Comparison of ENCODE assay signal across 8 cellular contexts in genomic region chr11:114774599-114775365, GRCh38.
DNase-seq lines count a peak whose midpoint lies in the region; TF ChIP-seq lines count a peak whose summit lies in the region.

No MANE protein-coding gene starts in this region.

- H3K27ac ChIP-seq in OCI-LY3 (ENCODE audit: low read length): no peak overlapping the region
- H3K27ac ChIP-seq in neural cell (ENCODE audit: low read length): no peak overlapping the region
- no peak overlapping the region for H3K27ac ChIP-seq in tibial nerve

- no peak for TF ChIP-seq POLR2A in tibial nerve (IDR thresholded peaks at IDR 0.05)

- H3K9me2 ChIP-seq in neural cell (ENCODE audit: insufficient read depth, low read length): no peaks in the 10 kb centered on the region

- H3K36me3 ChIP-seq in OCI-LY3 (replicated peaks; ENCODE audit: low read depth, low read length) (no peaks in the 10 kb centered on the region), neural cell (ENCODE audit: insufficient read depth, low read length) (no peaks in the 10 kb centered on the region), tibial nerve (no peaks in the 10 kb centered on the region)

- peak; percentile 98 for TF ChIP-seq RAD21 in neural cell (conservative IDR thresholded peaks at IDR 0.05)

- H3K4me2 ChIP-seq in OCI-LY3 (ENCODE audit: low read length): peak overlapping the region; percentile 24; the same call in 1 of the 2 replicates
- no peak overlapping the region for H3K4me2 ChIP-seq in neural cell (ENCODE audit: low read length)

- TF ChIP-seq EP300 in neural cell (conservative IDR thresholded peaks at IDR 0.05; ENCODE audit: poor library complexity, severe bottlenecking) (no peak), tibial nerve (IDR thresholded peaks at IDR 0.05) (no peak)

- DNase-seq in NCI-H1436 (lab: John Stamatoyannopoulos, UW) (peak; percentile 64), NCI-H1436 treated with DMSO at 0.1 percent for 48 hours (lab: John Stamatoyannopoulos, UW) (no peak), HuH-7.5 (ENCODE audit: low spot score) (peak; percentile 20), epithelial cell of proximal tubule (ENCODE audit: low read depth) (no peak), tibial nerve (ENCODE audit: low spot score in 2 of 2) (no peak)
- no peak for DNase-seq in effector CD4-positive, alpha-beta T cell

- no peaks in the 10 kb centered on the region for H3K9me3 ChIP-seq in OCI-LY3 (ENCODE audit: insufficient read depth, low read length)
- no peaks in the 10 kb centered on the region for H3K9me3 ChIP-seq in neural cell (ENCODE audit: low read length)
- no peaks in the 10 kb centered on the region for H3K9me3 ChIP-seq in tibial nerve

- H3F3A ChIP-seq in neural cell (ENCODE audit: insufficient read depth, low read length, poor library complexity, severe bottlenecking): no peaks in the 10 kb centered on the region

- H3K79me2 ChIP-seq in OCI-LY3 (ENCODE audit: low read length) (no peaks in the 10 kb centered on the region), neural cell (replicated peaks; ENCODE audit: insufficient read depth, low read length) (no peaks in the 10 kb centered on the region)

- no peak overlapping the region for H3K4me3 ChIP-seq in OCI-LY3 (ENCODE audit: low read length)
- H3K4me3 ChIP-seq in epithelial cell of proximal tubule (ENCODE audit: low read depth, low read length): no peak overlapping the region
- H3K4me3 ChIP-seq in neural cell (ENCODE audit: low read length): no peak overlapping the region
- H3K4me3 ChIP-seq in tibial nerve: no peak overlapping the region

- H3K4me1 ChIP-seq in OCI-LY3 (ENCODE audit: low read length): peaks cover 13% of the 10 kb centered on the region
- H3K4me1 ChIP-seq in tibial nerve: no peaks in the 10 kb centered on the region

- H3K27me3 ChIP-seq in OCI-LY3 (ENCODE audit: low read depth, low read length) (peaks cover 16% of the 10 kb centered on the region), neural cell (ENCODE audit: insufficient read depth, low read depth, low read length) (no peaks in the 10 kb centered on the region), tibial nerve (no peaks in the 10 kb centered on the region)

- no peak overlapping the region for H2AFZ ChIP-seq in OCI-LY3 (ENCODE audit: low read depth, low read length)
- no peak overlapping the region for H2AFZ ChIP-seq in neural cell (ENCODE audit: low read depth, low read length)

- 53 to 57% methylated on average over 19 of the region's 19 CpGs for WGBS in tibial nerve, 2 donors

- TF ChIP-seq CTCF in OCI-LY3 (IDR thresholded peaks at IDR 0.05; ENCODE audit: low read depth, low read length) (peak; percentile 92), epithelial cell of proximal tubule (conservative IDR thresholded peaks at IDR 0.05; ENCODE audit: low read depth, low read length) (peak; percentile 68), neural cell (IDR thresholded peaks at IDR 0.05; ENCODE audit: poor library complexity, severe bottlenecking) (peak; percentile 93), tibial nerve (IDR thresholded peaks at IDR 0.05) (peak in 2 of 5 experiments; percentile 39 to 40)

- H4K20me1 ChIP-seq in OCI-LY3 (ENCODE audit: insufficient read depth, low read length): no peaks in the 10 kb centered on the region
- no peaks in the 10 kb centered on the region for H4K20me1 ChIP-seq in neural cell (ENCODE audit: insufficient read depth)

- H3K9ac ChIP-seq in OCI-LY3 (ENCODE audit: low read length): no peak overlapping the region
- no peak overlapping the region for H3K9ac ChIP-seq in neural cell (ENCODE audit: low read length)

TF ChIP-seq in neural cell, 6 proteins besides CTCF, POLR2A, EP300 and RAD21:
- TF ChIP-seq MXI1 (conservative IDR thresholded peaks at IDR 0.05; ENCODE audit: poor library complexity, severe bottlenecking): no peak
- TF ChIP-seq REST (IDR thresholded peaks at IDR 0.05; ENCODE audit: borderline replicate concordance): no peak
- no peak for TF ChIP-seq TAF1 (IDR thresholded peaks at IDR 0.05; ENCODE audit: low read depth)
- TF ChIP-seq SMC3 (conservative IDR thresholded peaks at IDR 0.05; ENCODE audit: poor library complexity): peak; percentile 91
- TF ChIP-seq POLR2AphosphoS5 (IDR thresholded peaks at IDR 0.05): no peak
- TF ChIP-seq EZH2 (IDR thresholded peaks at IDR 0.05; ENCODE audit: borderline replicate concordance, insufficient read depth, low read length, poor library complexity, severe bottlenecking): no peak

Comparison
In these comparisons a context has a peak if more than half of its experiments do, and no peak if none do; other contexts are left out.
1. DNase-seq: peak in NCI-H1436 (single experiment) and HuH-7.5 (single experiment); none in NCI-H1436 treated with DMSO at 0.1 percent for 48 hours (single experiment), epithelial cell of proximal tubule (single experiment), tibial nerve (0 of 2) and effector CD4-positive, alpha-beta T cell (single experiment).